ENCODE assay signal across 9 cellular contexts in genomic region chr4:22897520-22898108, GRCh38.
DNase-seq lines count a peak whose midpoint lies in the region; ATAC-seq and TF ChIP-seq lines count a peak whose summit lies in the region.
"Had no signal": no experiment of that assay in that cellular context is flagged by ENCODE, and none has a peak within 500 bp of the region (broad histone marks: within the 10 kb centered on the region; RNA-seq: fewer than 3 reads in every experiment).

No MANE protein-coding gene starts in this region.

- H3K27ac ChIP-seq in OCI-LY7 (ENCODE audit: low read depth, low read length, poor library complexity, severe bottlenecking), result no peak overlapping the region

- CTCF ChIA-PET in activated CD4-positive, alpha-beta T cell treated with anti-CD3 and anti-CD28 coated beads for 36 hours (lab: Charles Lee), result interaction anchor here (0.8 to 1.5 kb wide), 12 partner anchors 8 to 1521 kb away, joined by 3 to 8 read pairs (median 4); partner anchors contain the start of gene GBA3
- CTCF ChIA-PET in OCI-LY7 (lab: Charles Lee; ENCODE audit: unreplicated experiment), result interaction anchor here (0.6 kb wide), 1 partner anchor 174 kb away, joined by 3 read pairs; no protein-coding TSS in a partner anchor

- no peaks in the 10 kb centered on the region for H3K9me3 ChIP-seq in OCI-LY7 (ENCODE audit: low read length)

- TF ChIP-seq CTCF in OCI-LY7 (conservative IDR thresholded peaks at IDR 0.05; ENCODE audit: low read length) (peak; percentile 92), chondrocyte (IDR thresholded peaks at IDR 0.05) (peak; percentile 86)

- H3K4me3 Mint-ChIP-seq in activated CD4-positive, alpha-beta T cell treated with anti-CD3 and anti-CD28 coated beads for 36 hours, result no peak overlapping the region
- no peak overlapping the region for H3K4me3 Mint-ChIP-seq in chondrocyte (ENCODE audit: unreplicated experiment)

- no peaks in the 10 kb centered on the region for H3K79me2 ChIP-seq in OCI-LY7 (ENCODE audit: insufficient read depth, low read depth, low read length)

- no peak overlapping the region for H3K4me2 ChIP-seq in OCI-LY7 (ENCODE audit: low read length)

- H3K36me3 Mint-ChIP-seq in activated CD4-positive, alpha-beta T cell treated with anti-CD3 and anti-CD28 coated beads for 36 hours (ENCODE audit: low read depth), result no peaks in the 10 kb centered on the region
- no peaks in the 10 kb centered on the region for H3K36me3 Mint-ChIP-seq in chondrocyte (ENCODE audit: low read depth)
- H3K36me3 Mint-ChIP-seq: activated naive CD4-positive, alpha-beta T cell treated with anti-CD3 and anti-CD28 coated beads, Interleukin-2, amount 50 U/mL, for 72 hours had no signal

- no peak overlapping the region for H3K27ac Mint-ChIP-seq in activated CD4-positive, alpha-beta T cell treated with anti-CD3 and anti-CD28 coated beads for 36 hours
- no peak overlapping the region for H3K27ac Mint-ChIP-seq in chondrocyte (ENCODE audit: unreplicated experiment)
- H3K27ac Mint-ChIP-seq: activated naive CD4-positive, alpha-beta T cell treated with anti-CD3 and anti-CD28 coated beads, Interleukin-2, amount 50 U/mL, for 72 hours had no signal

- no peaks in the 10 kb centered on the region for H3K4me1 Mint-ChIP-seq in activated CD4-positive, alpha-beta T cell treated with anti-CD3 and anti-CD28 coated beads for 36 hours
- peaks cover 5% of the 10 kb centered on the region for H3K4me1 Mint-ChIP-seq in chondrocyte (ENCODE audit: low read depth)

- H3K9me2 ChIP-seq in OCI-LY7 (ENCODE audit: insufficient read depth, low read length), result no peaks in the 10 kb centered on the region

- H4K20me1 ChIP-seq in OCI-LY7 (ENCODE audit: insufficient read depth, low read length), result no peaks in the 10 kb centered on the region

- ATAC-seq in activated CD4-positive, alpha-beta T cell treated with anti-CD3 and anti-CD28 coated beads for 36 hours, result no peak
- peak; percentile 60 for ATAC-seq in HG02938 (IDR thresholded peaks at IDR 0.05; ENCODE audit: unreplicated experiment)
- ATAC-seq: activated naive CD4-positive, alpha-beta T cell treated with anti-CD3 and anti-CD28 coated beads, Interleukin-2, amount 50 U/mL, for 72 hours had no signal

- POLR2A ChIA-PET in activated CD4-positive, alpha-beta T cell treated with anti-CD3 and anti-CD28 coated beads for 36 hours (lab: Charles Lee), result no interaction called here
- POLR2A ChIA-PET in OCI-LY7 (lab: Charles Lee), result interaction anchor here (0.7 kb wide), 1 partner anchor 1333 kb away, joined by 4 read pairs; no protein-coding TSS in a partner anchor

- intact Hi-C loops in activated CD4-positive, alpha-beta T cell treated with anti-CD3 and anti-CD28 coated beads for 36 hours (cut with DNase I, micrococcal nuclease), result loop anchor here in 1 of 2 experiments (1.0 kb wide), 1 partner anchor 1524 kb away; no protein-coding TSS in a partner anchor
- intact Hi-C loops in OCI-LY7 (cut with micrococcal nuclease; ENCODE audit: unreplicated experiment), result loop anchor here (10.0 kb wide), 1 partner anchor 1517 kb away; no protein-coding TSS in a partner anchor

- DNase-seq in activated CD4-positive, alpha-beta T cell treated with anti-CD3 and anti-CD28 coated beads for 36 hours, result peak; percentile 42
- no peak for DNase-seq in activated CD4-positive, alpha-beta T cell treated with anti-CD3 and anti-CD28 coated beads for 1 hour
- peak; percentile 27 for DNase-seq in OCI-LY7 (ENCODE audit: low spot score)
- DNase-seq in chondrocyte (ENCODE audit: low spot score), result no peak
- DNase-seq in myocyte (ENCODE audit: low read depth), result peak; percentile 39
- no peak for DNase-seq in amniotic stem cell (lab: John Stamatoyannopoulos, UW)
- no peak for DNase-seq in NCI-H2107 (lab: John Stamatoyannopoulos, UW)

- H3K36me3 ChIP-seq in OCI-LY7 (ENCODE audit: insufficient read depth, low read length), result no peaks in the 10 kb centered on the region

- BruUV-seq in OCI-LY7 (replicated peaks; lab: Mats Ljungman, UMichigan), result no TSS peak

- no peaks in the 10 kb centered on the region for H3K27me3 Mint-ChIP-seq in activated CD4-positive, alpha-beta T cell treated with anti-CD3 and anti-CD28 coated beads for 36 hours
- peaks cover 5% of the 10 kb centered on the region for H3K27me3 Mint-ChIP-seq in chondrocyte (ENCODE audit: low read depth)

- H3K9me3 Mint-ChIP-seq in activated CD4-positive, alpha-beta T cell treated with anti-CD3 and anti-CD28 coated beads for 36 hours (ENCODE audit: low read depth), result no peaks in the 10 kb centered on the region
- H3K9me3 Mint-ChIP-seq in chondrocyte (ENCODE audit: low read depth), result no peaks in the 10 kb centered on the region
- H3K9me3 Mint-ChIP-seq: activated naive CD4-positive, alpha-beta T cell treated with anti-CD3 and anti-CD28 coated beads, Interleukin-2, amount 50 U/mL, for 72 hours had no signal

- H2AFZ ChIP-seq in OCI-LY7 (ENCODE audit: low read length), result no peak overlapping the region

- no peak overlapping the region for H3K4me3 ChIP-seq in OCI-LY7 (ENCODE audit: low read depth, low read length, poor library complexity, severe bottlenecking)

- no peaks in the 10 kb centered on the region for H3K4me1 ChIP-seq in OCI-LY7 (ENCODE audit: insufficient read depth, low read length, poor library complexity, severe bottlenecking)

Comparison
In these comparisons a context has a peak if more than half of its experiments do, and no peak if none do; other contexts are left out.
1. DNase-seq: peak in activated CD4-positive, alpha-beta T cell treated with anti-CD3 and anti-CD28 coated beads for 36 hours (single experiment), OCI-LY7 (single experiment) and myocyte (single experiment); none in activated CD4-positive, alpha-beta T cell treated with anti-CD3 and anti-CD28 coated beads for 1 hour (single experiment), chondrocyte (single experiment), amniotic stem cell (single experiment) and NCI-H2107 (single experiment).